ENCODE assay signal across 13 cellular contexts in genomic region chr10:84825330-84825729, GRCh38.
DNase-seq lines count a peak whose midpoint lies in the region; ATAC-seq, FAIRE-seq and TF ChIP-seq lines count a peak whose summit lies in the region.
"Had no signal": no experiment of that assay in that cellular context is flagged by ENCODE, and none has a peak within 500 bp of the region (broad histone marks: within the 10 kb centered on the region; RNA-seq: fewer than 3 reads in every experiment).

No MANE protein-coding gene starts in this region.

- peak in 1 of 2 experiments; percentile 18 for DNase-seq in A549 (ENCODE audit: low read depth in 1 of 2, low spot score in 1 of 2)
- DNase-seq in HT1080 (ENCODE audit: low read depth), result peak; percentile 84
- DNase-seq in brain pericyte (ENCODE audit: low read depth, low spot score), result peak; percentile 31
- peak; percentile 57 for DNase-seq in iris pigment epithelial cell (ENCODE audit: low read depth)
- no peak for DNase-seq in erythroblast (lab: John Stamatoyannopoulos, UW)
- DNase-seq in NCI-H1694 treated with DMSO at 0.1 percent for 48 hours (lab: John Stamatoyannopoulos, UW), result no peak
- DNase-seq: activated CD4-positive, alpha-beta T cell treated with anti-CD3 and anti-CD28 coated beads, Interleukin-2, amount 50 U/mL, for 48 hours; effector CD8-positive, alpha-beta T cell; stimulated activated naive B cell treated with anti-CD40 and anti-IgM and Interleukin-4, amounts not matched to agents 10 μg/mL and 1 μg/mL and 100 μg/mL, for 72 hours had no signal

- no peaks in the 10 kb centered on the region for H3K4me1 ChIP-seq in A549

- H3K27me3 Mint-ChIP-seq in stimulated activated memory B cell treated with anti-CD40 and anti-IgM and Interleukin-4, amounts not matched to agents 10 μg/mL and 1 μg/mL and 100 μg/mL, for 72 hours, result no peaks in the 10 kb centered on the region
- H3K27me3 Mint-ChIP-seq: activated naive CD4-positive, alpha-beta T cell treated with anti-CD3 and anti-CD28 coated beads, Interleukin-2, amount 50 U/mL, for 24 hours; stimulated activated naive B cell treated with anti-CD40 and anti-IgM and Interleukin-4, amounts not matched to agents 10 μg/mL and 1 μg/mL and 100 μg/mL, for 72 hours had no signal

- 0 out of 3 replicates have a peak overlapping the region, but pooled peaks have one; percentile 4 for H3K4me2 ChIP-seq in A549

- TF ChIP-seq EP300 in A549 (IDR thresholded peaks at IDR 0.05), result no peak

- POLR2A ChIA-PET in A549 (lab: Yijun Ruan, JAX), result no interaction called here

- no peak overlapping the region for H3K27ac Mint-ChIP-seq in stimulated activated memory B cell treated with anti-CD40 and anti-IgM and Interleukin-4, amounts not matched to agents 10 μg/mL and 1 μg/mL and 100 μg/mL, for 72 hours
- H3K27ac Mint-ChIP-seq: activated naive CD4-positive, alpha-beta T cell treated with anti-CD3 and anti-CD28 coated beads, Interleukin-2, amount 50 U/mL, for 24 hours; stimulated activated naive B cell treated with anti-CD40 and anti-IgM and Interleukin-4, amounts not matched to agents 10 μg/mL and 1 μg/mL and 100 μg/mL, for 72 hours had no signal

- FAIRE-seq in A549 (lab: Jason Lieb, UNC), result no peak
- FAIRE-seq: H1 had no signal

- CTCF ChIA-PET in A549 (lab: Yijun Ruan, JAX), result no interaction called here

- H3K9me3 ChIP-seq in A549, result no peaks in the 10 kb centered on the region

- no peaks in the 10 kb centered on the region for H3K4me1 Mint-ChIP-seq in stimulated activated memory B cell treated with anti-CD40 and anti-IgM and Interleukin-4, amounts not matched to agents 10 μg/mL and 1 μg/mL and 100 μg/mL, for 72 hours
- H3K4me1 Mint-ChIP-seq: activated naive CD4-positive, alpha-beta T cell treated with anti-CD3 and anti-CD28 coated beads, Interleukin-2, amount 50 U/mL, for 24 hours; stimulated activated naive B cell treated with anti-CD40 and anti-IgM and Interleukin-4, amounts not matched to agents 10 μg/mL and 1 μg/mL and 100 μg/mL, for 72 hours had no signal

- H3K9me3 Mint-ChIP-seq in stimulated activated memory B cell treated with anti-CD40 and anti-IgM and Interleukin-4, amounts not matched to agents 10 μg/mL and 1 μg/mL and 100 μg/mL, for 72 hours, result no peaks in the 10 kb centered on the region
- H3K9me3 Mint-ChIP-seq: activated naive CD4-positive, alpha-beta T cell treated with anti-CD3 and anti-CD28 coated beads, Interleukin-2, amount 50 U/mL, for 24 hours; stimulated activated naive B cell treated with anti-CD40 and anti-IgM and Interleukin-4, amounts not matched to agents 10 μg/mL and 1 μg/mL and 100 μg/mL, for 72 hours had no signal

- TF ChIP-seq CTCF in A549 (IDR thresholded peaks at IDR 0.05), result no peak

- no peak overlapping the region for H3K4me3 Mint-ChIP-seq in stimulated activated memory B cell treated with anti-CD40 and anti-IgM and Interleukin-4, amounts not matched to agents 10 μg/mL and 1 μg/mL and 100 μg/mL, for 72 hours
- H3K4me3 Mint-ChIP-seq: activated naive CD4-positive, alpha-beta T cell treated with anti-CD3 and anti-CD28 coated beads, Interleukin-2, amount 50 U/mL, for 24 hours; stimulated activated naive B cell treated with anti-CD40 and anti-IgM and Interleukin-4, amounts not matched to agents 10 μg/mL and 1 μg/mL and 100 μg/mL, for 72 hours had no signal

- ATAC-seq in A549 (peak; percentile 54 to 67; a peak in 3 of 6 replicates), GM21515 (IDR thresholded peaks at IDR 0.05; ENCODE audit: unreplicated experiment) (no peak)
- ATAC-seq in stimulated activated memory B cell treated with anti-CD40 and anti-IgM and Interleukin-4, amounts not matched to agents 10 μg/mL and 1 μg/mL and 100 μg/mL, for 72 hours, result no peak
- ATAC-seq: stimulated activated naive B cell treated with anti-CD40 and anti-IgM and Interleukin-4, amounts not matched to agents 10 μg/mL and 1 μg/mL and 100 μg/mL, for 72 hours had no signal

- H3K36me3 Mint-ChIP-seq in stimulated activated memory B cell treated with anti-CD40 and anti-IgM and Interleukin-4, amounts not matched to agents 10 μg/mL and 1 μg/mL and 100 μg/mL, for 72 hours, result no peaks in the 10 kb centered on the region
- H3K36me3 Mint-ChIP-seq: activated naive CD4-positive, alpha-beta T cell treated with anti-CD3 and anti-CD28 coated beads, Interleukin-2, amount 50 U/mL, for 24 hours; stimulated activated naive B cell treated with anti-CD40 and anti-IgM and Interleukin-4, amounts not matched to agents 10 μg/mL and 1 μg/mL and 100 μg/mL, for 72 hours had no signal

- TF ChIP-seq POLR2A in A549 (IDR thresholded peaks at IDR 0.05; ENCODE audit: low read length) (no peak), erythroblast (IDR thresholded peaks at IDR 0.05; ENCODE audit: low read length) (no peak)

- 6% methylated on average over 1 of the region's 1 CpG for WGBS in A549 (ENCODE audit: missing lambda C conversion rate)

- no peak for TF ChIP-seq RAD21 in A549 (conservative IDR thresholded peaks at IDR 0.05 in 1 of 2, IDR thresholded peaks at IDR 0.05 in 1 of 2)

- no peak overlapping the region for H3K27ac ChIP-seq in A549

- H3K4me3 ChIP-seq in A549, result no peak overlapping the region

TF ChIP-seq in A549, 52 proteins besides CTCF, POLR2A, EP300 and RAD21:
- TF ChIP-seq CHD4 (IDR thresholded peaks at IDR 0.05; ENCODE audit: borderline replicate concordance) (no peak), EHF (CRISPR knock-in tag; IDR thresholded peaks at IDR 0.05) (no peak), JUN (IDR thresholded peaks at IDR 0.05) (no peak), BCL3 (IDR thresholded peaks at IDR 0.05) (no peak), POLR2AphosphoS2 (conservative IDR thresholded peaks at IDR 0.05; ENCODE audit: low read length) (no peak), BHLHE40 (IDR thresholded peaks at IDR 0.05; ENCODE audit: low read depth, low read length) (no peak), MAX (IDR thresholded peaks at IDR 0.05) (no peak), RFX5 (IDR thresholded peaks at IDR 0.05) (no peak), NR3C1 (IDR thresholded peaks at IDR 0.05) (no peak), HES2 (IDR thresholded peaks at IDR 0.05) (no peak), MYC (IDR thresholded peaks at IDR 0.05; ENCODE audit: borderline replicate concordance, low read length) (no peak), TP53 (CRISPR knock-in tag; IDR thresholded peaks at IDR 0.05) (no peak), FOSL2 (IDR thresholded peaks at IDR 0.05) (no peak), FOSL2 (CRISPR knock-in tag; IDR thresholded peaks at IDR 0.05) (no peak), HMGXB4 (CRISPR knock-in tag; IDR thresholded peaks at IDR 0.05; ENCODE audit: borderline replicate concordance) (no peak), SREBF2 (IDR thresholded peaks at IDR 0.05) (no peak), MAFK (IDR thresholded peaks at IDR 0.05; ENCODE audit: partially characterized antibody) (no peak), HEYL (CRISPR knock-in tag; IDR thresholded peaks at IDR 0.05) (no peak), FOXS1 (CRISPR knock-in tag; IDR thresholded peaks at IDR 0.05) (no peak)

Comparison
In these comparisons a context has a peak if more than half of its experiments do, and no peak if none do; other contexts are left out.
1. ATAC-seq: peak in A549 (2 of 2); none in GM21515 (single experiment) and stimulated activated memory B cell treated with anti-CD40 and anti-IgM and Interleukin-4, amounts not matched to agents 10 μg/mL and 1 μg/mL and 100 μg/mL, for 72 hours (single experiment).
2. DNase-seq: peak in HT1080 (single experiment), brain pericyte (single experiment) and iris pigment epithelial cell (single experiment); none in erythroblast (0 of 2) and NCI-H1694 treated with DMSO at 0.1 percent for 48 hours (single experiment).